ENCODE assay signal across 10 cellular contexts in the genomic region with DNA sequence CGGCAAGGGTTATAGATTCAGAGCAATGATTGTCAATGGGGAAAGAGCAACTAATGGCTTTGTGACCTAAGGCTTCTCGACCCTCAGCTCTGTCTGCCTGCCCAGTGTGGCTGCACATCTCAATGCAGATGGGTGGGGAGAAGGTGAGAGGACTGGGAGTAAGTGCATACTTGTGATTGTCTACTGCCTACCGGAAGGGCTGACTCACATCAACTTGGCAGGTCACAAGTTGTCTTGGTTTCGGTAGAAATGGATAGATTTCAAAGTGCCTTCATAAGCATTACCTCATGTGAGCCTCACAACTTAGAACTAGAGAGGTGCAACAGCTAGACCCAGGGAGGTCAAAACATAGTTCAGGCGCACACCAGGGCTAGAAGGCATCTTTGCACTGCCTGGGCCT. TPM values are rescaled to one million over a fixed set of nuclear protein-coding genes. Genes with fewer than 3 reads are reported as not detected.
DNase-seq lines count a peak whose midpoint lies in the region; ATAC-seq, FAIRE-seq and TF ChIP-seq lines count a peak whose summit lies in the region.
"Had no signal": no experiment of that assay in that cellular context is flagged by ENCODE, and none has a peak within 500 bp of the region (broad histone marks: within the 10 kb centered on the region; RNA-seq: fewer than 3 reads in every experiment).

No MANE protein-coding gene starts in this region.

- H2AFZ ChIP-seq in SK-N-SH (ENCODE audit: low read depth): no peak overlapping the region
- H2AFZ ChIP-seq in endothelial cell of umbilical vein (ENCODE audit: low read depth, low read length): no peak overlapping the region

- H3K27me3 Mint-ChIP-seq in activated CD4-positive, alpha-beta T cell treated with anti-CD3 and anti-CD28 coated beads, Interleukin-2, amount 10 ng/mL, durations not matched to agents 7 days and 5 days: no peaks in the 10 kb centered on the region

- H3K9me2 ChIP-seq in SK-N-SH: no peaks in the 10 kb centered on the region

- H3K4me1 ChIP-seq in SK-N-SH (ENCODE audit: control insufficient read depth in 1 of 2, insufficient read depth in 2 of 2, low read depth in 1 of 2, low read length in 1 of 2): peaks cover 6 to 17% of the 10 kb centered on the region in 2 experiments; a peak in 3 of 4 replicates
- H3K4me1 ChIP-seq in endothelial cell of umbilical vein (ENCODE audit: control insufficient read depth, extremely low read depth, insufficient read depth, low read length): peaks cover 39% of the 10 kb centered on the region

- peaks cover 94% of the 10 kb centered on the region for H3K36me3 Mint-ChIP-seq in activated CD4-positive, alpha-beta T cell treated with anti-CD3 and anti-CD28 coated beads, Interleukin-2, amount 10 ng/mL, durations not matched to agents 7 days and 5 days (ENCODE audit: low read depth)
- H3K36me3 Mint-ChIP-seq in stimulated activated effector memory CD8-positive, alpha-beta T cell treated with anti-CD3 and anti-CD28 coated beads, Interleukin-12 subunit alpha, Interleukin-12 subunit beta, amount 100 ng/mL, for 72 hours: peaks cover 100% of the 10 kb centered on the region

- H3K4me2 ChIP-seq in SK-N-SH (no peak overlapping the region), endothelial cell of umbilical vein (ENCODE audit: insufficient read depth, low read length) (no peak overlapping the region)

- CTCF ChIA-PET in activated CD4-positive, alpha-beta T cell treated with anti-CD3 and anti-CD28 coated beads, Interleukin-2, amount 10 ng/mL, durations not matched to agents 7 days and 5 days (lab: Charles Lee): interaction anchor here (1.0 to 3.4 kb wide), 3 partner anchors 9 to 12 kb away, joined by 3 to 14 read pairs (median 6); no protein-coding TSS in a partner anchor
- CTCF ChIA-PET in SK-N-SH (lab: Yijun Ruan, JAX): interaction anchor here (0.6 kb wide), 1 partner anchor 146 kb away, joined by 3 read pairs; no protein-coding TSS in a partner anchor
- CTCF ChIA-PET in endothelial cell of umbilical vein (lab: Charles Lee): interaction anchor here (1.2 to 1.3 kb wide), 2 partner anchors 47 to 129 kb away, joined by 3 read pairs; no protein-coding TSS in a partner anchor

- peaks cover 5% of the 10 kb centered on the region for H3F3A ChIP-seq in SK-N-SH (replicated peaks; ENCODE audit: insufficient read depth)

- peak overlapping the region in 1 of 2 experiments; percentile 47; a peak in 1 of 4 replicates for H3K27ac ChIP-seq in SK-N-SH (ENCODE audit: low read depth in 2 of 2, low read length in 1 of 2)
- peak overlapping the region; percentile 71 for H3K27ac ChIP-seq in endothelial cell of umbilical vein (ENCODE audit: insufficient read depth, low read depth, low read length)

- TF ChIP-seq RAD21 in SK-N-SH (IDR thresholded peaks at IDR 0.05; ENCODE audit: low read length): no peak

- no peak overlapping the region for H3K4me3 Mint-ChIP-seq in activated CD4-positive, alpha-beta T cell treated with anti-CD3 and anti-CD28 coated beads, Interleukin-2, amount 10 ng/mL, durations not matched to agents 7 days and 5 days
- H3K4me3 Mint-ChIP-seq in stimulated activated effector memory CD8-positive, alpha-beta T cell treated with anti-CD3 and anti-CD28 coated beads, Interleukin-12 subunit alpha, Interleukin-12 subunit beta, amount 100 ng/mL, for 72 hours: no peak overlapping the region

- BruUV-seq in endothelial cell of umbilical vein (replicated peaks; lab: Mats Ljungman, UMichigan): no TSS peak

- no peaks in the 10 kb centered on the region for H3K79me2 ChIP-seq in SK-N-SH (ENCODE audit: insufficient read depth)
- no peaks in the 10 kb centered on the region for H3K79me2 ChIP-seq in endothelial cell of umbilical vein (ENCODE audit: control insufficient read depth, insufficient read depth, low read length)

- H3K36me3 ChIP-seq in SK-N-SH (replicated peaks in 1 of 2; ENCODE audit: control insufficient read depth in 1 of 2, insufficient read depth in 2 of 2, low read length in 1 of 2) (peaks cover 77 to 94% of the 10 kb centered on the region in 2 experiments), endothelial cell of umbilical vein (ENCODE audit: control insufficient read depth in 2 of 2, extremely low read depth in 1 of 2, insufficient read depth in 2 of 2, low read length in 2 of 2) (peaks cover 13 to 51% of the 10 kb centered on the region in 2 experiments)

- H3K9me3 Mint-ChIP-seq in activated CD4-positive, alpha-beta T cell treated with anti-CD3 and anti-CD28 coated beads, Interleukin-2, amount 10 ng/mL, durations not matched to agents 7 days and 5 days: no peaks in the 10 kb centered on the region
- no peaks in the 10 kb centered on the region for H3K9me3 Mint-ChIP-seq in stimulated activated effector memory CD8-positive, alpha-beta T cell treated with anti-CD3 and anti-CD28 coated beads, Interleukin-12 subunit alpha, Interleukin-12 subunit beta, amount 100 ng/mL, for 72 hours

- H3K4me1 Mint-ChIP-seq in activated CD4-positive, alpha-beta T cell treated with anti-CD3 and anti-CD28 coated beads, Interleukin-2, amount 10 ng/mL, durations not matched to agents 7 days and 5 days: peaks cover 88% of the 10 kb centered on the region
- peaks cover 26% of the 10 kb centered on the region for H3K4me1 Mint-ChIP-seq in stimulated activated effector memory CD8-positive, alpha-beta T cell treated with anti-CD3 and anti-CD28 coated beads, Interleukin-12 subunit alpha, Interleukin-12 subunit beta, amount 100 ng/mL, for 72 hours

- ATAC-seq in stimulated activated effector memory CD8-positive, alpha-beta T cell treated with anti-CD3 and anti-CD28 coated beads, Interleukin-12 subunit alpha, Interleukin-12 subunit beta, amount 100 ng/mL, for 72 hours: peak; percentile 93
- ATAC-seq in left colon: no peak

- no peaks in the 10 kb centered on the region for H3K27me3 ChIP-seq in SK-N-SH (ENCODE audit: insufficient read depth)
- no peaks in the 10 kb centered on the region for H3K27me3 ChIP-seq in endothelial cell of umbilical vein (ENCODE audit: control insufficient read depth in 2 of 2, insufficient read depth in 2 of 2, low read length in 2 of 2)

- no peaks in the 10 kb centered on the region for H3K9me1 ChIP-seq in endothelial cell of umbilical vein (replicated peaks; ENCODE audit: control insufficient read depth, extremely low read depth, insufficient read depth, low read length)

- 66% methylated on average over 5 of the region's 5 CpGs for WGBS in SK-N-SH (ENCODE audit: low lambda C conversion rate)

- no peak for DNase-seq in activated CD4-positive, alpha-beta T cell treated with anti-CD3 and anti-CD28 coated beads, Interleukin-2, amount 10 ng/mL, durations not matched to agents 7 days and 5 days
- no peak for DNase-seq in activated CD4-positive, alpha-beta T cell treated with anti-CD3 and anti-CD28 coated beads, Interleukin-2, amount 50 U/mL, for 4 hours
- DNase-seq in SK-N-SH (no peak), endothelial cell of umbilical vein (ENCODE audit: low read depth, low spot score) (peak; percentile 65), left colon (no peak), NOMO-1 (lab: John Stamatoyannopoulos, UW; ENCODE audit: unreplicated experiment in 2 of 2) (no peak), dedifferentiated amniotic fluid mesenchymal stem cell (ENCODE audit: extremely low spot score) (no peak)
- no peak for DNase-seq in stimulated activated effector memory CD8-positive, alpha-beta T cell treated with anti-CD3 and anti-CD28 coated beads, Interleukin-12 subunit alpha, Interleukin-12 subunit beta, amount 100 ng/mL, for 72 hours (ENCODE audit: low spot score in 2 of 2)
- DNase-seq: effector CD8-positive, alpha-beta T cell; NCI-H1092 had no signal

- intact Hi-C loops in endothelial cell of umbilical vein (cut with micrococcal nuclease): loop anchor here (5.0 kb wide), 1 partner anchor 302 kb away; no protein-coding TSS in a partner anchor
- intact Hi-C loops in left colon (cut with DNase I, micrococcal nuclease): no loop called here

- no peak overlapping the region for H3K4me3 ChIP-seq in SK-N-SH (ENCODE audit: low read depth in 2 of 2, low read length in 1 of 2)
- no peak overlapping the region for H3K4me3 ChIP-seq in endothelial cell of umbilical vein (replicated peaks in 1 of 3; ENCODE audit: insufficient read depth in 1 of 3, low read depth in 1 of 3, low read length in 3 of 3)

- peak; percentile 89 for FAIRE-seq in endothelial cell of umbilical vein (lab: Jason Lieb, UNC)

- no peak for TF ChIP-seq POLR2A in endothelial cell of umbilical vein (IDR thresholded peaks at IDR 0.05; ENCODE audit: low read depth, low read length)

- H4K20me1 ChIP-seq in SK-N-SH (ENCODE audit: insufficient read depth) (no peaks in the 10 kb centered on the region), endothelial cell of umbilical vein (replicated peaks; ENCODE audit: control insufficient read depth, extremely low read depth, insufficient read depth, low read length) (no peaks in the 10 kb centered on the region)

- POLR2A ChIA-PET in activated CD4-positive, alpha-beta T cell treated with anti-CD3 and anti-CD28 coated beads, Interleukin-2, amount 10 ng/mL, durations not matched to agents 7 days and 5 days (lab: Charles Lee): interaction anchor here (0.6 kb wide), 1 partner anchor 133 kb away, joined by 3 read pairs; no protein-coding TSS in a partner anchor
- POLR2A ChIA-PET in SK-N-SH (lab: Yijun Ruan, JAX): no interaction called here
- POLR2A ChIA-PET in endothelial cell of umbilical vein (lab: Charles Lee): interaction anchor here (1.3 kb wide), 1 partner anchor 104 kb away, joined by 5 read pairs; the partner anchor contains the start of gene GLS

- TF ChIP-seq EP300 in SK-N-SH (IDR thresholded peaks at IDR 0.05; ENCODE audit: borderline replicate concordance in 1 of 2, low read depth in 1 of 2, low read length in 1 of 2): no peak

- H3K9ac ChIP-seq in SK-N-SH (no peak overlapping the region), endothelial cell of umbilical vein (replicated peaks; ENCODE audit: extremely low read depth, insufficient read depth, low read length) (peak overlapping the region; percentile 7)

- H3K27ac Mint-ChIP-seq in activated CD4-positive, alpha-beta T cell treated with anti-CD3 and anti-CD28 coated beads, Interleukin-2, amount 10 ng/mL, durations not matched to agents 7 days and 5 days: peak overlapping the region; percentile 55
- H3K27ac Mint-ChIP-seq in stimulated activated effector memory CD8-positive, alpha-beta T cell treated with anti-CD3 and anti-CD28 coated beads, Interleukin-12 subunit alpha, Interleukin-12 subunit beta, amount 100 ng/mL, for 72 hours: peak overlapping the region; percentile 86

- TF ChIP-seq CTCF in SK-N-SH (IDR thresholded peaks at IDR 0.05) (no peak), endothelial cell of umbilical vein (IDR thresholded peaks at IDR 0.05; ENCODE audit: extremely low read depth in 1 of 2, insufficient read depth in 1 of 2, low read depth in 1 of 2, low read length in 2 of 2) (no peak)

- H3K9me3 ChIP-seq in SK-N-SH (no peaks in the 10 kb centered on the region), endothelial cell of umbilical vein (replicated peaks; ENCODE audit: control insufficient read depth, insufficient read depth, low read length) (no peaks in the 10 kb centered on the region)

- dilution Hi-C loops in endothelial cell of umbilical vein (cut with MboI; ENCODE audit: extremely low pct_ligation_motif_present, low sequenced_read_pairs): no loop called here

RNA-seq across cellular contexts. Expression of gene STAT1, which starts 29.4 kb away (rescaled TPM):
- total RNA-seq in activated CD4-positive, alpha-beta T cell treated with anti-CD3 and anti-CD28 coated beads, Interleukin-2, amount 10 ng/mL, durations not matched to agents 7 days and 5 days: 100 to 1,000 TPM; 876 to 958 TPM
- polyA plus RNA-seq in SK-N-SH (2012; rRNA removed): 22.1 and 26.9 TPM in 2 replicates
- 25.8 and 27.2 TPM in 2 replicates for polyA plus RNA-seq in SK-N-SH (2012; cell fraction: cytosol; rRNA removed)
- polyA plus RNA-seq in SK-N-SH (2012; cell fraction: nucleus; rRNA removed): 25.9 and 30.7 TPM in 2 replicates
- 59.2 and 67.6 TPM in 2 replicates for total RNA-seq in endothelial cell of umbilical vein
- 56.1 and 64.2 TPM in 2 replicates for polyA plus RNA-seq in endothelial cell of umbilical vein
- 56.9 and 57.6 TPM in 2 replicates for polyA plus RNA-seq in endothelial cell of umbilical vein (2011; cell fraction: cytosol; rRNA removed)
- polyA plus RNA-seq in endothelial cell of umbilical vein (2011; cell fraction: nucleus; rRNA removed): 108 and 111 TPM in 2 replicates
- 78.7 and 102 TPM in 2 replicates for polyA plus RNA-seq in endothelial cell of umbilical vein (2012)
- 132 and 160 TPM in 2 replicates for polyA minus RNA-seq in endothelial cell of umbilical vein
- polyA minus RNA-seq in endothelial cell of umbilical vein (2011; cell fraction: cytosol; rRNA and poly(A)+ RNA removed): 25.5 TPM
- polyA minus RNA-seq in endothelial cell of umbilical vein (2011; cell fraction: nucleus; rRNA and poly(A)+ RNA removed): 147 and 163 TPM in 2 replicates
- total RNA-seq in left colon: 10 to 100 TPM; 54.1 to 91.7 TPM

Comparison
In these comparisons a context has a peak if more than half of its experiments do, and no peak if none do; other contexts are left out.
1. RNA of gene STAT1, which starts 29.4 kb away (total RNA-seq): 876 to 958 TPM in activated CD4-positive, alpha-beta T cell treated with anti-CD3 and anti-CD28 coated beads, Interleukin-2, amount 10 ng/mL, durations not matched to agents 7 days and 5 days; 54.1 to 91.7 TPM in left colon and 59.2 to 67.6 TPM in endothelial cell of umbilical vein; every median in the first group is over 4 times any median in the second.